ENCODE assay signal across 12 cellular contexts in the genomic region with DNA sequence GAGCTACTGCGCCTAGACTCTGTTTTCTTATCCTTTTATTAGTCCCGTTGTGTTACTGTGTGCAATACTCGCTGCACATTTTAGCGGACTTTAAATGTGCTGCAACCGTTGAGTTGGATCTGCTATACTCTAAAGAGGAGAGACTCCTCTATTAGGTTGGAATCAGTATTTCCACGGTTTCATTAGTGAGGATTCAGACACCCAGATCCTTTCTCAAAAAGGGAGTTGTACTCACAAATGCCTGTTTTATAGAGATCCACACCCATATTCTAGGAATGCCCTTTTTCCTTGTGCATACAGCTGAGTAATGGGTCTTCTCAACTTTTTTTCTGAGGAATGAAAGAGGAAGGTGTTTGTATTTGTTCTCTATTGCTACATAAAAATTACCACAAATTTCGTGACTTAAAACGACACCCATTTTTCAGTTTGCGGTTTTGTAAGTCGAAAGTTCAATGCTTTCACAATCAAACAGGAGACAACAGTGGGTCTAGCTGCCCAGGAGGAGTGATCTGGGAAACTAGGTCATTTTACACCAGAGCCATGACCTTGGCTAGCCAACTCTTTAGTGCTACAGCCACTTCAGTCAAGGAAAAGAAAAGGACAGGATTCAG. TPM values are rescaled to one million over a fixed set of nuclear protein-coding genes. Genes with fewer than 3 reads are reported as not detected.
A peak's percentile ranks its signal among the peaks of the same experiment; 100 is the strongest.
DNase-seq lines count a peak whose midpoint lies in the region; ATAC-seq and TF ChIP-seq lines count a peak whose summit lies in the region.
"Had no signal": no experiment of that assay in that cellular context is flagged by ENCODE, and none has a peak within 500 bp of the region (broad histone marks: within the 10 kb centered on the region; RNA-seq: fewer than 3 reads in every experiment).

No MANE protein-coding gene starts in this region.

- H3K4me3 ChIP-seq in fibroblast of villous mesenchyme (ENCODE audit: low read depth, low read length): no peak overlapping the region
- H3K4me3 ChIP-seq: thoracic aorta had no signal

- TF ChIP-seq CTCF in fibroblast of villous mesenchyme (IDR thresholded peaks at IDR 0.05; ENCODE audit: insufficient read depth, low read depth, low read length): no peak

- peak; percentile 93 for DNase-seq in CD1c-positive myeloid dendritic cell (ENCODE audit: extremely low spot score)
- DNase-seq in M059J (ENCODE audit: low read depth): peak; percentile 68
- DNase-seq in fibroblast of villous mesenchyme (ENCODE audit: low read depth): peak; percentile 84
- no peak for DNase-seq in stimulated activated naive CD4-positive, alpha-beta T cell treated with Interleukin-2 at 50 U/mL for 16 hours (lab: John Stamatoyannopoulos, UW)
- DNase-seq in glomerular visceral epithelial cell (ENCODE audit: extremely low spot score): no peak
- no peak for DNase-seq in NCI-H2029 (lab: John Stamatoyannopoulos, UW)
- DNase-seq in NCI-H1092 (lab: John Stamatoyannopoulos, UW): no peak
- DNase-seq: activated B cell treated with CpG ODN at 0.5 μM for 24 hours; CD4-positive, CD25-positive, alpha-beta regulatory T cell; NCI-H1694 treated with DMSO at 0.1 percent for 48 hours had no signal

- ATAC-seq in GM21515 (IDR thresholded peaks at IDR 0.05; ENCODE audit: unreplicated experiment): peak; percentile 76

RNA-seq across cellular contexts. Expression of a gene that starts 52.8 kb away (rescaled TPM):
- 46.1 and 55.4 TPM in 2 replicates for total RNA-seq in M059J (2014; rRNA removed; shearing (Covaris generic))
- 22.5 and 37.1 TPM in 2 replicates for total RNA-seq in fibroblast of villous mesenchyme

Comparison
In these comparisons a context has a peak if more than half of its experiments do, and no peak if none do; other contexts are left out.
1. DNase-seq: peak in CD1c-positive myeloid dendritic cell (single experiment), M059J (single experiment) and fibroblast of villous mesenchyme (single experiment); none in stimulated activated naive CD4-positive, alpha-beta T cell treated with Interleukin-2 at 50 U/mL for 16 hours (single experiment), glomerular visceral epithelial cell (single experiment), NCI-H2029 (single experiment) and NCI-H1092 (single experiment).